2 cellular contexts compared by ENCODE assay signal in the genomic region with DNA sequence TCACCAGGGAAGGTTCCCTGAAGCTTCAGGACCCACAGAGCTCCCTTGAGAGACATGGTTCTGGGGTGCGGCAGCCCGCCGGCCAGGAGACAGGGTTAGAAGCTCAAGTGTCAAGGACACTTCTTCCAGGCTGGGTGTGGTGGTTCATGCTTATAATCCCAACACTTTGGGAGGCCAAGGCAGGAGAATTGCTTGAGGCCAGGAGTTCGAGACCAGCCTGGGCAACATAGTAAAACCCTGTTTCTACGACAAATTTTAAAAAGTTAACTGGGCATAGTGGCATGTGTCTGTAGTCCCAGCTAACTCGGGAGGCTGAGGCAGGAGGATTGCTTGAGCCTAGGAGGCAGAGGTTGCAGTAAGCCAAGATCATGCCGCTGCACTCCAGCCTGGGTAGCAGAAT. TPM values are rescaled to one million over a fixed set of nuclear protein-coding genes. Genes with fewer than 3 reads are reported as not detected.
"Had no signal": no experiment of that assay in that cellular context is flagged by ENCODE, and none has a peak within 500 bp of the region (broad histone marks: within the 10 kb centered on the region; RNA-seq: fewer than 3 reads in every experiment).

No MANE protein-coding gene starts in this region.

RNA-seq across cellular contexts. Expression of a gene that starts 30.9 kb away (rescaled TPM):
- total RNA-seq: K562 had no signal
- polyA plus RNA-seq: IgD-negative memory B cell, K562 had no signal
